In genomic region chr5:57221049-57221568, GRCh38 we compare ENCODE assay signal across 8 cellular contexts. TPM values are rescaled to one million over a fixed set of nuclear protein-coding genes. Genes with fewer than 3 reads are reported as not detected.
DNase-seq lines count a peak whose midpoint lies in the region; ATAC-seq, FAIRE-seq and TF ChIP-seq lines count a peak whose summit lies in the region.

No MANE protein-coding gene starts in this region.

- no peak for TF ChIP-seq EP300 in transverse colon (IDR thresholded peaks at IDR 0.05; ENCODE audit: low read depth)

- no peaks in the 10 kb centered on the region for H3K9me3 ChIP-seq in Panc1 (ENCODE audit: control insufficient read depth, insufficient read depth, low read depth, low read length)
- no peaks in the 10 kb centered on the region for H3K9me3 ChIP-seq in transverse colon

- H3K27me3 Mint-ChIP-seq in central memory CD8-positive, alpha-beta T cell: no peaks in the 10 kb centered on the region

- H3K27ac Mint-ChIP-seq in central memory CD8-positive, alpha-beta T cell (ENCODE audit: low read depth): peak overlapping the region; percentile 80

- no peak for TF ChIP-seq POLR2A in transverse colon (IDR thresholded peaks at IDR 0.05)

- WGBS in transverse colon (ENCODE audit: low coverage in 1 of 2), 2 donors: 72 to 90% methylated on average over 2 of the region's 2 CpGs

- H3K4me3 ChIP-seq in Panc1 (ENCODE audit: low read depth in 2 of 2, low read length in 2 of 2) (no peak overlapping the region), transverse colon (no peak overlapping the region)

- H3K4me1 ChIP-seq in Panc1 (ENCODE audit: control insufficient read depth, insufficient read depth, low read length): 0 out of 2 replicates have a peak, but pooled peaks cover under 1% of the 10 kb centered on the region
- peaks cover 3 to 10% (median 5%) of the 10 kb centered on the region in 4 donors for H3K4me1 ChIP-seq in transverse colon

- no peak overlapping the region for H3K4me3 Mint-ChIP-seq in central memory CD8-positive, alpha-beta T cell

- H3K27ac ChIP-seq in Panc1 (ENCODE audit: low read length) (no peak overlapping the region), transverse colon (peak overlapping the region in 2 of 4 donors; percentile 13 to 38)

- POLR2A ChIA-PET in Panc1 (lab: Charles Lee): interaction anchor here (1.1 kb wide), 1 partner anchor 44 kb away, joined by 11 read pairs; no protein-coding TSS in a partner anchor

- H3K4me1 Mint-ChIP-seq in central memory CD8-positive, alpha-beta T cell: peaks cover 25% of the 10 kb centered on the region

- FAIRE-seq in G401.6 (lab: Jason Lieb, UNC): peak; percentile 96

- no peaks in the 10 kb centered on the region for H3K9me3 Mint-ChIP-seq in central memory CD8-positive, alpha-beta T cell

- peak; percentile 62 for ATAC-seq in HG03571 (IDR thresholded peaks at IDR 0.05; ENCODE audit: unreplicated experiment)
- peak; percentile 78 for ATAC-seq in Panc1
- peak; percentile 64 for ATAC-seq in central memory CD8-positive, alpha-beta T cell (replicated peaks; ENCODE audit: extremely low read depth, poor library complexity, severe bottlenecking)
- peak; percentile 80 for ATAC-seq in left colon

- in situ Hi-C loops in ACHN (cut with HindIII; ENCODE audit: low pct_ligation_motif_present, low pct_unique_long_range_greater_than_20kb, low sequenced_read_pairs) (no loop called here), Panc1 (cut with HindIII; ENCODE audit: low pct_unique_long_range_greater_than_20kb, low sequenced_read_pairs) (no loop called here), transverse colon (cut with MboI; ENCODE audit: low pct_ligation_motif_present in 1 of 4, low pct_unique_long_range_greater_than_20kb in 1 of 4, low sequenced_read_pairs in 3 of 4) (loop anchor here in 3 of 4 donors (5.0 to 25.0 kb wide), 5 partner anchors 84 to 959 kb away; partner anchors contain the start of gene SETD9 (in 2 of the 3))

- CTCF ChIA-PET in Panc1 (lab: Charles Lee): no interaction called here

- peaks cover 36% of the 10 kb centered on the region for H3K36me3 Mint-ChIP-seq in central memory CD8-positive, alpha-beta T cell (ENCODE audit: insufficient read depth)

- TF ChIP-seq CTCF in Panc1 (IDR thresholded peaks at IDR 0.05): peak; percentile 82; the same call in 1 of the 2 replicates
- peak; percentile 81 to 97 (median 95) for TF ChIP-seq CTCF in transverse colon (IDR thresholded peaks at IDR 0.05)

- DNase-seq in ACHN (peak; percentile 66), Panc1 (ENCODE audit: low read depth, low spot score) (peak; percentile 62), left colon (no peak), transverse colon (no peak), islet precursor cell (no peak)
- DNase-seq in central memory CD8-positive, alpha-beta T cell (ENCODE audit: low spot score in 2 of 2): peak in 1 of 2 donors; percentile 27

- H3K36me3 ChIP-seq in Panc1 (ENCODE audit: control insufficient read depth, insufficient read depth, low read length): no peaks in the 10 kb centered on the region; the same call in 1 of the 2 replicates
- peaks cover 0 to 8% (median 0%) of the 10 kb centered on the region in 4 donors for H3K36me3 ChIP-seq in transverse colon

- intact Hi-C loops in Panc1 (cut with micrococcal nuclease; ENCODE audit: unreplicated experiment) (loop anchor here (2.0 kb wide), 2 partner anchors 44 to 82 kb away; no protein-coding TSS in a partner anchor), left colon (cut with DNase I, micrococcal nuclease) (no loop called here), transverse colon (cut with DNase I; ENCODE audit: low total_unique reads) (loop anchor here (2.0 to 10.0 kb wide), 2 partner anchors 270 to 1206 kb away; no protein-coding TSS in a partner anchor)

- no TSS peak for BruUV-seq in Panc1 (replicated peaks; lab: Mats Ljungman, UMichigan)

- H3K27me3 ChIP-seq in Panc1 (ENCODE audit: control insufficient read depth, insufficient read depth, low read length) (no peaks in the 10 kb centered on the region), transverse colon (no peaks in the 10 kb centered on the region)

RNA-seq across cellular contexts. Expression of gene GPBP1, which starts 47.2 kb away (rescaled TPM):
- total RNA-seq in Panc1 (2021; ENCODE audit: unreplicated experiment) (54.4 TPM), left colon (10 to 100 TPM; 51.3 to 63.2 TPM), transverse colon (10 to 100 TPM; 36.7 to 95.1 (median 75.6) TPM)
- 23.9 TPM for polyA plus RNA-seq in Panc1 (2012; ENCODE audit: insufficient read length)

Comparison
In these comparisons a context has a peak if more than half of its experiments do, and no peak if none do; other contexts are left out.
1. DNase-seq: peak in ACHN (single experiment) and Panc1 (single experiment); none in left colon (0 of 2), transverse colon (single experiment) and islet precursor cell (single experiment).
2. in situ Hi-C loops: an anchor here in transverse colon (5.0 to 25.0 kb wide); none called in ACHN and Panc1.
3. intact Hi-C loops: an anchor here in Panc1 (2.0 kb wide) and transverse colon (2.0 to 10.0 kb wide); none called in left colon.
4. Peak in every context shown above with its lines, with median percentiles within 50 percentile points of each other: ATAC-seq.